In genomic region chr9:113737414-113738271, GRCh38 we compare ENCODE assay signal across 8 cellular contexts.
DNase-seq lines count a peak whose midpoint lies in the region; ATAC-seq and TF ChIP-seq lines count a peak whose summit lies in the region.

No MANE protein-coding gene starts in this region.

- no peaks in the 10 kb centered on the region for H3K79me2 ChIP-seq in smooth muscle cell (ENCODE audit: low read depth)

- H3K27me3 ChIP-seq in BJ (ENCODE audit: control insufficient read depth, insufficient read depth, low read length), result peaks cover 12% of the 10 kb centered on the region
- peaks cover 44% of the 10 kb centered on the region for H3K27me3 ChIP-seq in left ventricle myocardium inferior (ENCODE audit: low read depth)
- H3K27me3 ChIP-seq in smooth muscle cell (ENCODE audit: low read depth), result no peaks in the 10 kb centered on the region

- POLR2A ChIA-PET in BJ (lab: Charles Lee), result no interaction called here

- no peak overlapping the region for H3K4me2 ChIP-seq in smooth muscle cell

- ATAC-seq in GM21786 (IDR thresholded peaks at IDR 0.05; ENCODE audit: unreplicated experiment) (no peak), GM18861 (IDR thresholded peaks at IDR 0.05; ENCODE audit: unreplicated experiment) (no peak)

- H3K36me3 ChIP-seq in BJ (ENCODE audit: control insufficient read depth, insufficient read depth, low read length) (no peaks in the 10 kb centered on the region), left ventricle myocardium inferior (no peaks in the 10 kb centered on the region), smooth muscle cell (ENCODE audit: low read depth) (no peaks in the 10 kb centered on the region)

- no peaks in the 10 kb centered on the region for H3F3A ChIP-seq in smooth muscle cell (ENCODE audit: low read depth)

- H3K27ac ChIP-seq in left ventricle myocardium inferior (replicated peaks) (no peak overlapping the region), smooth muscle cell (ENCODE audit: low read depth) (no peak overlapping the region)

- H3K9ac ChIP-seq in smooth muscle cell (ENCODE audit: low read depth), result no peak overlapping the region

- DNase-seq in BJ (ENCODE audit: low read depth) (no peak), NCI-H2171 treated with DMSO at 0.1 percent for 48 hours (lab: John Stamatoyannopoulos, UW) (peak; percentile 56), left ventricle myocardium inferior (no peak), smooth muscle cell (lab: John Stamatoyannopoulos, UW; ENCODE audit: unreplicated experiment) (no peak)
- peak; percentile 5 to 16 for DNase-seq in activated CD4-positive, alpha-beta T cell treated with anti-CD3 and anti-CD28 coated beads, Interleukin-2, amount 50 U/mL, for 48 hours

- intact Hi-C loops in left ventricle myocardium inferior (cut with micrococcal nuclease), result no loop called here

- CTCF ChIA-PET in BJ (lab: Yijun Ruan, JAX), result interaction anchor here (0.6 to 2.3 kb wide), 15 partner anchors 10 to 375 kb away, joined by 3 to 9 read pairs (median 4); no protein-coding TSS in a partner anchor

- TF ChIP-seq CTCF in BJ (IDR thresholded peaks at IDR 0.05; ENCODE audit: insufficient read depth, low read depth, low read length) (peak; percentile 75), GM12872 (IDR thresholded peaks at IDR 0.05; ENCODE audit: insufficient read depth, low read depth, low read length) (peak; percentile 75), left ventricle myocardium inferior (IDR thresholded peaks at IDR 0.05; ENCODE audit: borderline replicate concordance) (peak; percentile 74), smooth muscle cell (IDR thresholded peaks at IDR 0.05; ENCODE audit: borderline replicate concordance, insufficient read depth, poor library complexity, severe bottlenecking) (peak; percentile 76)

- no peaks in the 10 kb centered on the region for H4K20me1 ChIP-seq in smooth muscle cell (ENCODE audit: low read depth)

- 30% methylated on average over 6 of the region's 6 CpGs for WGBS in smooth muscle cell (ENCODE audit: low lambda C conversion rate)

- H3K4me1 ChIP-seq in left ventricle myocardium inferior (no peaks in the 10 kb centered on the region), smooth muscle cell (ENCODE audit: low read depth) (no peaks in the 10 kb centered on the region)

- H3K4me3 ChIP-seq in BJ (ENCODE audit: low read depth, low read length) (no peak overlapping the region), left ventricle myocardium inferior (no peak overlapping the region), smooth muscle cell (no peak overlapping the region)

- H3K9me3 ChIP-seq in left ventricle myocardium inferior (replicated peaks), result no peaks in the 10 kb centered on the region
- no peaks in the 10 kb centered on the region for H3K9me3 ChIP-seq in smooth muscle cell (replicated peaks; ENCODE audit: low read depth)

- H2AFZ ChIP-seq in smooth muscle cell (ENCODE audit: low read depth), result no peak overlapping the region

Comparison
In these comparisons a context has a peak if more than half of its experiments do, and no peak if none do; other contexts are left out.
1. DNase-seq: peak in NCI-H2171 treated with DMSO at 0.1 percent for 48 hours (single experiment) and activated CD4-positive, alpha-beta T cell treated with anti-CD3 and anti-CD28 coated beads, Interleukin-2, amount 50 U/mL, for 48 hours (2 of 2); none in BJ (single experiment), left ventricle myocardium inferior (single experiment) and smooth muscle cell (single experiment).
2. Peak in every context shown above with its lines, with median percentiles within 50 percentile points of each other: CTCF ChIP-seq.